In the genomic region with DNA sequence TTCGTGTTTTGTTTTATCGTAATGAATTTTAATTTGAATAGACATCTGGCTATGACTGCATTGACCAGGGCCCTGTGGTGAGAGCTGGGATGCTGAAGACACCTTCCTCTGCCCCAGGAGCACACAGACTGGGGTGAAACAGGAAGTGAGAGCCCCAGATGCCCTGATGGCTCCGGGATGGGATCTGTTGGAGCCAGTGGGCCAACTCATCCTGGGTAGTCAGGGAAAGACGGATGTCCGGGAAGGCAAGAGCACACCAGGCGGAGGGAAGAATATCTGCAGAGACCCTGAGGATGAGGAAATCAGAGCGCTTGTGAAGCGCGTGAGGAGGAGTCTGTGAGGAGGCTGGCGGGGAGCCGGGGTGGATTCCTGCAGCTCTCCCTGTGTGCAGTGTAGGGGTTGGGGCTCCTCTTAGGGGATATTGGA, we compare ENCODE assay signal across 10 cellular contexts.
DNase-seq lines count a peak whose midpoint lies in the region; ATAC-seq, FAIRE-seq and TF ChIP-seq lines count a peak whose summit lies in the region.
"Had no signal": no experiment of that assay in that cellular context is flagged by ENCODE, and none has a peak within 500 bp of the region (broad histone marks: within the 10 kb centered on the region; RNA-seq: fewer than 3 reads in every experiment).

No MANE protein-coding gene starts in this region.

- H3K79me2 ChIP-seq in SK-N-SH (ENCODE audit: insufficient read depth), result peaks cover 13% of the 10 kb centered on the region

- H3K9me2 ChIP-seq in SK-N-SH, result no peaks in the 10 kb centered on the region

- POLR2A ChIA-PET in SK-N-SH (lab: Yijun Ruan, JAX), result no interaction called here

- CTCF ChIA-PET in SK-N-SH (lab: Yijun Ruan, JAX), result interaction anchor here (0.6 to 3.0 kb wide), 8 partner anchors 10 to 323 kb away, joined by 3 to 15 read pairs (median 6); a partner anchor contains a TSS

- H3F3A ChIP-seq in SK-N-SH (replicated peaks; ENCODE audit: insufficient read depth), result no peaks in the 10 kb centered on the region

- H4K20me1 ChIP-seq in BLaER1 (no peaks in the 10 kb centered on the region), SK-N-SH (ENCODE audit: insufficient read depth) (no peaks in the 10 kb centered on the region)

- no peak for TF ChIP-seq CTCF in SK-N-SH (IDR thresholded peaks at IDR 0.05)
- no peak for TF ChIP-seq CTCF in foreskin keratinocyte (conservative IDR thresholded peaks at IDR 0.05)

- H3K4me3 ChIP-seq in BLaER1, result no peak overlapping the region
- H3K4me3 ChIP-seq in SK-N-SH (ENCODE audit: low read depth in 2 of 2, low read length in 1 of 2), result no peak overlapping the region
- H3K4me3 ChIP-seq in rectal smooth muscle tissue (ENCODE audit: low read length), result peak overlapping the region; percentile 33

- WGBS in SK-N-SH (ENCODE audit: low lambda C conversion rate), result 85% methylated on average over 11 of the region's 11 CpGs

- TF ChIP-seq POLR2A in GM18505 (IDR thresholded peaks at IDR 0.05; ENCODE audit: borderline replicate concordance, extremely low read depth, insufficient read depth, insufficient read length), result no peak

- H3K4me1 ChIP-seq in BLaER1 (peaks cover 58% of the 10 kb centered on the region), SK-N-SH (ENCODE audit: control insufficient read depth in 1 of 2, insufficient read depth in 2 of 2, low read depth in 1 of 2, low read length in 1 of 2) (peaks cover 25 to 29% of the 10 kb centered on the region in 2 experiments), foreskin keratinocyte (peaks cover 5% of the 10 kb centered on the region), rectal smooth muscle tissue (ENCODE audit: control insufficient read depth, insufficient read depth, low read length) (peaks cover 6% of the 10 kb centered on the region)

- DNase-seq in SK-N-SH, result peak; percentile 54
- peak in 1 of 2 donors; percentile 13 for DNase-seq in foreskin keratinocyte
- DNase-seq in urothelium cell line (ENCODE audit: low spot score), result no peak
- no peak for DNase-seq in CD1c-positive myeloid dendritic cell (ENCODE audit: extremely low spot score)
- no peak for DNase-seq in NCI-H2196 (lab: John Stamatoyannopoulos, UW; ENCODE audit: unreplicated experiment)
- DNase-seq: MM.1S had no signal

- H3K27me3 ChIP-seq in BLaER1 (no peaks in the 10 kb centered on the region), SK-N-SH (ENCODE audit: insufficient read depth) (no peaks in the 10 kb centered on the region), foreskin keratinocyte (no peaks in the 10 kb centered on the region), rectal smooth muscle tissue (ENCODE audit: control insufficient read depth, insufficient read depth, low read length) (no peaks in the 10 kb centered on the region)

- H3K27ac ChIP-seq in BLaER1 (peak overlapping the region; percentile 16; the same call in 1 of the 2 replicates), SK-N-SH (ENCODE audit: low read depth in 2 of 2, low read length in 1 of 2) (peak overlapping the region; percentile 56 to 72), foreskin keratinocyte (no peak overlapping the region), rectal smooth muscle tissue (ENCODE audit: low read depth, low read length) (no peak overlapping the region)

- FAIRE-seq in urothelium cell line (lab: Jason Lieb, UNC), result no peak
- FAIRE-seq: colon had no signal

- no peak for TF ChIP-seq RAD21 in SK-N-SH (IDR thresholded peaks at IDR 0.05; ENCODE audit: low read length)

- peaks cover 4% of the 10 kb centered on the region; the same call in 1 of the 2 replicates for H3K36me3 ChIP-seq in BLaER1
- no peaks in the 10 kb centered on the region for H3K36me3 ChIP-seq in SK-N-SH (replicated peaks in 1 of 2; ENCODE audit: control insufficient read depth in 1 of 2, insufficient read depth in 2 of 2, low read length in 1 of 2)
- no peaks in the 10 kb centered on the region for H3K36me3 ChIP-seq in rectal smooth muscle tissue (ENCODE audit: control insufficient read depth, insufficient read depth, low read length)

- H2AFZ ChIP-seq in SK-N-SH (ENCODE audit: low read depth), result peak overlapping the region; percentile 31; the same call in 1 of the 2 replicates

- H3K9ac ChIP-seq in BLaER1, result no peak overlapping the region
- H3K9ac ChIP-seq in SK-N-SH, result no peak overlapping the region; the same call in 1 of the 2 replicates
- no peak overlapping the region for H3K9ac ChIP-seq in rectal smooth muscle tissue (ENCODE audit: low read length)

- peak overlapping the region; percentile 46 for H3K4me2 ChIP-seq in BLaER1
- H3K4me2 ChIP-seq in SK-N-SH, result peak overlapping the region; percentile 50

- H3K9me3 ChIP-seq in BLaER1 (peaks cover 12% of the 10 kb centered on the region), SK-N-SH (no peaks in the 10 kb centered on the region)

- no peak for TF ChIP-seq EP300 in SK-N-SH (IDR thresholded peaks at IDR 0.05; ENCODE audit: borderline replicate concordance in 1 of 2, low read depth in 1 of 2, low read length in 1 of 2)

- ATAC-seq in foreskin keratinocyte (peak; percentile 13), GM18505 (IDR thresholded peaks at IDR 0.05; ENCODE audit: unreplicated experiment) (no peak)

TF ChIP-seq in SK-N-SH, 30 proteins besides CTCF, POLR2A, EP300 and RAD21:
- TF ChIP-seq, protein P1, sequence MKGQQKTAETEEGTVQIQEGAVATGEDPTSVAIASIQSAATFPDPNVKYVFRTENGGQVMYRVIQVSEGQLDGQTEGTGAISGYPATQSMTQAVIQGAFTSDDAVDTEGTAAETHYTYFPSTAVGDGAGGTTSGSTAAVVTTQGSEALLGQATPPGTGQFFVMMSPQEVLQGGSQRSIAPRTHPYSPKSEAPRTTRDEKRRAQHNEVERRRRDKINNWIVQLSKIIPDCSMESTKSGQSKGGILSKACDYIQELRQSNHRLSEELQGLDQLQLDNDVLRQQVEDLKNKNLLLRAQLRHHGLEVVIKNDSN (IDR thresholded peaks at IDR 0.05; ENCODE audit: borderline replicate concordance, low read depth), result no peak
- no peak for TF ChIP-seq SIN3A (IDR thresholded peaks at IDR 0.05; ENCODE audit: borderline replicate concordance, low read depth, low read length)
- peak; percentile 27; the same call in 1 of the 2 replicates for TF ChIP-seq TCF12 (IDR thresholded peaks at IDR 0.05)

Comparison
In these comparisons a context has a peak if more than half of its experiments do, and no peak if none do; other contexts are left out.
1. H3K27ac ChIP-seq: peak in BLaER1 (single experiment) and SK-N-SH (2 of 2); none in foreskin keratinocyte (single experiment) and rectal smooth muscle tissue (single experiment).